In genomic region chrX:18457000-18457399, GRCh38 we compare ENCODE assay signal across 24 cellular contexts.
"Had no signal": no experiment of that assay in that cellular context is flagged by ENCODE, and none has a peak within 500 bp of the region (broad histone marks: within the 10 kb centered on the region; RNA-seq: fewer than 3 reads in every experiment).

No MANE protein-coding gene starts in this region.

- H3K27ac ChIP-seq: heart left ventricle, parathyroid adenoma, prostate gland, right lobe of liver, testis, tibial nerve, upper lobe of right lung had no signal

- H3K4me1 ChIP-seq: parathyroid adenoma, prostate gland, right lobe of liver, testis, tibial nerve, upper lobe of right lung had no signal

- H3K36me3 ChIP-seq: heart left ventricle, prostate gland, right lobe of liver, tibial nerve, upper lobe of right lung had no signal

- H3K4me1 Mint-ChIP-seq: nephron; stimulated activated effector memory CD8-positive, alpha-beta T cell treated with anti-CD3 and anti-CD28 coated beads, Interleukin-12 subunit alpha, Interleukin-12 subunit beta, amount 100 ng/mL, for 72 hours; stimulated activated naive CD8-positive, alpha-beta T cell treated with anti-CD3 and anti-CD28 coated beads, Interleukin-15, amount 100 ng/mL, for 72 hours had no signal

- H3K27ac Mint-ChIP-seq: dendritic cell treated with granulocyte-macrophage colony-stimulating factor and Interleukin-4, amounts not matched to agents 40 ng/mL and 50 ng/mL, for 4 days; endodermal cell; nephron; stimulated activated effector memory CD8-positive, alpha-beta T cell treated with anti-CD3 and anti-CD28 coated beads, Interleukin-12 subunit alpha, Interleukin-12 subunit beta, amount 100 ng/mL, for 72 hours; stimulated activated naive CD8-positive, alpha-beta T cell treated with anti-CD3 and anti-CD28 coated beads, Interleukin-15, amount 100 ng/mL, for 72 hours had no signal

- FAIRE-seq: colon, endothelial cell of umbilical vein had no signal

- H3K27me3 Mint-ChIP-seq: dendritic cell treated with granulocyte-macrophage colony-stimulating factor and Interleukin-4, amounts not matched to agents 40 ng/mL and 50 ng/mL, for 4 days; stimulated activated naive CD8-positive, alpha-beta T cell treated with anti-CD3 and anti-CD28 coated beads, Interleukin-15, amount 100 ng/mL, for 72 hours had no signal

- H3K4me3 ChIP-seq: heart left ventricle, lung, prostate gland, right lobe of liver, testis, tibial nerve, upper lobe of right lung had no signal

- H3K4me3 Mint-ChIP-seq: dendritic cell treated with granulocyte-macrophage colony-stimulating factor and Interleukin-4, amounts not matched to agents 40 ng/mL and 50 ng/mL, for 4 days; endodermal cell; nephron; stimulated activated effector memory CD8-positive, alpha-beta T cell treated with anti-CD3 and anti-CD28 coated beads, Interleukin-12 subunit alpha, Interleukin-12 subunit beta, amount 100 ng/mL, for 72 hours; stimulated activated naive CD8-positive, alpha-beta T cell treated with anti-CD3 and anti-CD28 coated beads, Interleukin-15, amount 100 ng/mL, for 72 hours had no signal

- H3K27me3 ChIP-seq: heart left ventricle, right lobe of liver, testis, tibial nerve, upper lobe of right lung had no signal

- DNase-seq: endodermal cell; erythroblast; foreskin melanocyte; heart left ventricle; hippocampal formation; left colon; left ventricle myocardium superior; mesenchymal stem cell; midbrain; right lobe of liver; stimulated activated CD4-positive, alpha-beta T cell treated with anti-CD3 and anti-CD28 coated beads, Interleukin-4, amount 100 ng/mL, for 1 hour; stimulated activated CD8-positive, alpha-beta memory T cell treated with anti-CD3 and anti-CD28 coated beads, Interleukin-4, amount 100 ng/mL, for 48 hours; stimulated activated naive CD8-positive, alpha-beta T cell treated with anti-CD3 and anti-CD28 coated beads, Interleukin-15, amount 100 ng/mL, for 72 hours; testis; upper lobe of right lung had no signal

- H3K9me3 ChIP-seq: heart left ventricle, prostate gland, right lobe of liver, testis, tibial nerve, upper lobe of right lung had no signal

- H3K36me3 Mint-ChIP-seq: stimulated activated effector memory CD8-positive, alpha-beta T cell treated with anti-CD3 and anti-CD28 coated beads, Interleukin-12 subunit alpha, Interleukin-12 subunit beta, amount 100 ng/mL, for 72 hours had no signal

- H3K9me3 Mint-ChIP-seq: dendritic cell treated with granulocyte-macrophage colony-stimulating factor and Interleukin-4, amounts not matched to agents 40 ng/mL and 50 ng/mL, for 4 days; stimulated activated effector memory CD8-positive, alpha-beta T cell treated with anti-CD3 and anti-CD28 coated beads, Interleukin-12 subunit alpha, Interleukin-12 subunit beta, amount 100 ng/mL, for 72 hours; stimulated activated naive CD8-positive, alpha-beta T cell treated with anti-CD3 and anti-CD28 coated beads, Interleukin-15, amount 100 ng/mL, for 72 hours had no signal
